ENCODE assay signal across 2 cellular contexts in genomic region chr6:72617721-72618120, GRCh38.
A peak's percentile ranks its signal among the peaks of the same experiment; 100 is the strongest.
TF ChIP-seq lines count a peak whose summit lies in the region.

No MANE protein-coding gene starts in this region.

TF ChIP-seq in GM12891, 5 proteins besides CTCF, POLR2A, EP300 and RAD21 (continued from another document):
- TF ChIP-seq POU2F2 (IDR thresholded peaks at IDR 0.05; ENCODE audit: low read depth, low read length), result no peak

TF ChIP-seq in K562, 482 proteins besides CTCF, POLR2A, EP300 and RAD21:
- no peak for TF ChIP-seq ZBTB33 (CRISPR knock-in tag; IDR thresholded peaks at IDR 0.05)
- TF ChIP-seq ZNF316 (IDR thresholded peaks at IDR 0.05), result peak; percentile 61
TF ChIP-seq in K562: peak in this region for 1.
